In genomic region chr1:114352797-114353196, GRCh38 we compare ENCODE assay signal across 14 cellular contexts.
DNase-seq lines count a peak whose midpoint lies in the region; ATAC-seq and TF ChIP-seq lines count a peak whose summit lies in the region.
"Had no signal": no experiment of that assay in that cellular context is flagged by ENCODE, and none has a peak within 500 bp of the region (broad histone marks: within the 10 kb centered on the region; RNA-seq: fewer than 3 reads in every experiment).

No MANE protein-coding gene starts in this region.

- no peaks in the 10 kb centered on the region for H3K36me3 Mint-ChIP-seq in activated T-cell treated with anti-CD3 and anti-CD28 coated beads, Interleukin-2, amount 50 U/mL, for 24 hours (ENCODE audit: low read depth)
- H3K36me3 Mint-ChIP-seq in activated T-cell treated with anti-CD3 and anti-CD28 coated beads, Interleukin-2, amount 50 U/mL, for 72 hours (ENCODE audit: insufficient read depth in 2 of 2), result no peaks in the 10 kb centered on the region
- H3K36me3 Mint-ChIP-seq: naive B cell; stimulated activated naive B cell treated with anti-CD40 and anti-IgM and Interleukin-4, amounts not matched to agents 10 μg/mL and 1 μg/mL and 100 μg/mL, for 72 hours had no signal

- no peaks in the 10 kb centered on the region for H3K27me3 ChIP-seq in tibial artery
- H3K27me3 ChIP-seq: esophagus squamous epithelium had no signal

- H3K27me3 Mint-ChIP-seq in activated T-cell treated with anti-CD3 and anti-CD28 coated beads, Interleukin-2, amount 50 U/mL, for 24 hours, result no peaks in the 10 kb centered on the region
- no peaks in the 10 kb centered on the region for H3K27me3 Mint-ChIP-seq in activated T-cell treated with anti-CD3 and anti-CD28 coated beads, Interleukin-2, amount 50 U/mL, for 72 hours (ENCODE audit: low read depth)

- H3K9me3 Mint-ChIP-seq in activated T-cell treated with anti-CD3 and anti-CD28 coated beads, Interleukin-2, amount 50 U/mL, for 24 hours, result no peaks in the 10 kb centered on the region
- H3K9me3 Mint-ChIP-seq in activated T-cell treated with anti-CD3 and anti-CD28 coated beads, Interleukin-2, amount 50 U/mL, for 72 hours, result no peaks in the 10 kb centered on the region
- H3K9me3 Mint-ChIP-seq: activated T-cell treated with anti-CD3 and anti-CD28 coated beads, Interleukin-2, amount 50 U/mL, for 4 hours had no signal

- H3K27ac ChIP-seq in tibial artery, result peak overlapping the region; percentile 30 to 34
- H3K27ac ChIP-seq: A549, esophagus squamous epithelium, KMS-11 had no signal

- H3K4me1 Mint-ChIP-seq in activated T-cell treated with anti-CD3 and anti-CD28 coated beads, Interleukin-2, amount 50 U/mL, for 24 hours (ENCODE audit: low read depth), result peaks cover 15% of the 10 kb centered on the region
- H3K4me1 Mint-ChIP-seq in activated T-cell treated with anti-CD3 and anti-CD28 coated beads, Interleukin-2, amount 50 U/mL, for 72 hours (ENCODE audit: low read depth), result peaks cover 6% of the 10 kb centered on the region
- H3K4me1 Mint-ChIP-seq: naive B cell had no signal

- H3K4me3 Mint-ChIP-seq in activated T-cell treated with anti-CD3 and anti-CD28 coated beads, Interleukin-2, amount 50 U/mL, for 24 hours, result no peak overlapping the region
- no peak overlapping the region for H3K4me3 Mint-ChIP-seq in activated T-cell treated with anti-CD3 and anti-CD28 coated beads, Interleukin-2, amount 50 U/mL, for 72 hours
- H3K4me3 Mint-ChIP-seq: activated T-cell treated with anti-CD3 and anti-CD28 coated beads, Interleukin-2, amount 50 U/mL, for 4 hours; naive B cell; stimulated activated naive B cell treated with anti-CD40 and anti-IgM and Interleukin-4, amounts not matched to agents 10 μg/mL and 1 μg/mL and 100 μg/mL, for 72 hours had no signal

- H3K4me1 ChIP-seq in tibial artery, result peaks cover 0 to 17% (median 15%) of the 10 kb centered on the region in 4 donors
- H3K4me1 ChIP-seq: A549 had no signal

- TF ChIP-seq CTCF in fibroblast of pulmonary artery (IDR thresholded peaks at IDR 0.05; ENCODE audit: low read length, missing control alignments), result no peak
- no peak for TF ChIP-seq CTCF in tibial artery (IDR thresholded peaks at IDR 0.05)

- no peak overlapping the region for H3K4me3 ChIP-seq in fibroblast of pulmonary artery (replicated peaks; ENCODE audit: low read depth, low read length)
- no peak overlapping the region for H3K4me3 ChIP-seq in tibial artery
- H3K4me3 ChIP-seq: A549, esophagus squamous epithelium had no signal

- H3K9me3 ChIP-seq in tibial artery, result no peaks in the 10 kb centered on the region
- H3K9me3 ChIP-seq: A549, esophagus squamous epithelium had no signal

- ATAC-seq in activated T-cell treated with anti-CD3 and anti-CD28 coated beads, Interleukin-2, amount 50 U/mL, for 72 hours (replicated peaks in 1 of 2), result no peak
- no peak for ATAC-seq in HG03045 (IDR thresholded peaks at IDR 0.05; ENCODE audit: unreplicated experiment)
- ATAC-seq: A549 had no signal

- no peaks in the 10 kb centered on the region for H3K36me3 ChIP-seq in tibial artery
- H3K36me3 ChIP-seq: esophagus squamous epithelium had no signal

- no peak for DNase-seq in activated T-cell treated with anti-CD3 and anti-CD28 coated beads, Interleukin-2, amount 50 U/mL, for 24 hours
- DNase-seq in activated T-cell treated with anti-CD3 and anti-CD28 coated beads, Interleukin-2, amount 50 U/mL, for 72 hours, result no peak
- DNase-seq in NCI-H82 (lab: John Stamatoyannopoulos, UW) (peak; percentile 97), fibroblast of pulmonary artery (ENCODE audit: low read depth) (peak; percentile 36), tibial artery (no peak), NCI-H1105 treated with DMSO at 0.1 percent for 48 hours (lab: John Stamatoyannopoulos, UW) (no peak)
- no peak for DNase-seq in activated naive CD4-positive, alpha-beta T cell (lab: John Stamatoyannopoulos, UW)
- DNase-seq: activated T-cell treated with anti-CD3 and anti-CD28 coated beads, Interleukin-2, amount 50 U/mL, for 4 hours; esophagus squamous epithelium; naive B cell; stimulated activated naive B cell treated with anti-CD40 and anti-IgM and Interleukin-4, amounts not matched to agents 10 μg/mL and 1 μg/mL and 100 μg/mL, for 72 hours had no signal

- intact Hi-C loops in tibial artery (cut with DNase I; ENCODE audit: low total_unique reads), result loop anchor here (5.0 kb wide), 1 partner anchor 35 kb away; no protein-coding TSS in a partner anchor

- H3K27ac Mint-ChIP-seq in activated T-cell treated with anti-CD3 and anti-CD28 coated beads, Interleukin-2, amount 50 U/mL, for 24 hours, result peak overlapping the region; percentile 52
- no peak overlapping the region for H3K27ac Mint-ChIP-seq in activated T-cell treated with anti-CD3 and anti-CD28 coated beads, Interleukin-2, amount 50 U/mL, for 72 hours
- H3K27ac Mint-ChIP-seq: stimulated activated naive B cell treated with anti-CD40 and anti-IgM and Interleukin-4, amounts not matched to agents 10 μg/mL and 1 μg/mL and 100 μg/mL, for 72 hours had no signal

Comparison
In these comparisons a context has a peak if more than half of its experiments do, and no peak if none do; other contexts are left out.
1. DNase-seq: peak in NCI-H82 (single experiment) and fibroblast of pulmonary artery (single experiment); none in activated T-cell treated with anti-CD3 and anti-CD28 coated beads, Interleukin-2, amount 50 U/mL, for 24 hours (single experiment), activated T-cell treated with anti-CD3 and anti-CD28 coated beads, Interleukin-2, amount 50 U/mL, for 72 hours (0 of 2), tibial artery (0 of 2), NCI-H1105 treated with DMSO at 0.1 percent for 48 hours (single experiment) and activated naive CD4-positive, alpha-beta T cell (0 of 4).